21 cellular contexts compared by ENCODE assay signal in genomic region chr10:66284621-66285020, GRCh38.
DNase-seq lines count a peak whose midpoint lies in the region; ATAC-seq, FAIRE-seq and TF ChIP-seq lines count a peak whose summit lies in the region.
"Had no signal": no experiment of that assay in that cellular context is flagged by ENCODE, and none has a peak within 500 bp of the region (broad histone marks: within the 10 kb centered on the region; RNA-seq: fewer than 3 reads in every experiment).

No MANE protein-coding gene starts in this region.

- in situ Hi-C loops in HepG2 (cut with HindIII; ENCODE audit: extremely low pct_ligation_motif_present, low pct_unique_long_range_greater_than_20kb) (no loop called here), K562 (cut with MboI) (no loop called here), HAP-1 (cut with MboI; ENCODE audit: low sequenced_read_pairs) (no loop called here)

- FAIRE-seq in HepG2 (lab: Jason Lieb, UNC) = no peak
- FAIRE-seq in K562 (lab: Jason Lieb, UNC) = no peak
- no peak for FAIRE-seq in keratinocyte (lab: Jason Lieb, UNC)
- FAIRE-seq: GM12891 had no signal

- BruUV-seq in HepG2 (replicated peaks; lab: Mats Ljungman, UMichigan) (no TSS peak), K562 (replicated peaks; lab: Mats Ljungman, UMichigan) (no TSS peak)

- TF ChIP-seq RAD21 in HepG2 (CRISPR knock-in tag; IDR thresholded peaks at IDR 0.05) (no peak), K562 (CRISPR knock-in tag; conservative IDR thresholded peaks at IDR 0.05 in 1 of 2, IDR thresholded peaks at IDR 0.05 in 1 of 2) (no peak)

- H3K4me3 ChIP-seq in HepG2 (replicated peaks in 1 of 3; ENCODE audit: insufficient read depth in 1 of 3, low read depth in 2 of 3, low read length in 3 of 3) = peak overlapping the region in 1 of 3 experiments; percentile 18; a peak in 1 of 6 replicates
- no peak overlapping the region for H3K4me3 ChIP-seq in right lobe of liver
- H3K4me3 ChIP-seq in K562 = no peak overlapping the region
- no peak overlapping the region for H3K4me3 ChIP-seq in keratinocyte (ENCODE audit: control insufficient read depth in 2 of 3, extremely low read depth in 1 of 3, insufficient read depth in 2 of 3, low read depth in 1 of 3, low read length in 3 of 3)
- no peak overlapping the region for H3K4me3 ChIP-seq in HAP-1
- H3K4me3 ChIP-seq: BLaER1 had no signal

- TF ChIP-seq EP300 in HepG2 (IDR thresholded peaks at IDR 0.05; ENCODE audit: low read depth in 2 of 2, low read length in 2 of 2) = no peak
- no peak for TF ChIP-seq EP300 in HepG2 (CRISPR knock-in tag; IDR thresholded peaks at IDR 0.05; ENCODE audit: borderline replicate concordance)
- TF ChIP-seq EP300 in K562 (IDR thresholded peaks at IDR 0.05; ENCODE audit: low read length) = no peak

- ATAC-seq in HepG2 (no peak), right lobe of liver (no peak), K562 (no peak), GM18519 (IDR thresholded peaks at IDR 0.05; ENCODE audit: low FRiP score, unreplicated experiment) (no peak)

- no peak for DNase-seq in HepG2 (ENCODE audit: low spot score)
- no peak for DNase-seq in right lobe of liver
- no peak for DNase-seq in K562 (ENCODE audit: extremely low read depth in 1 of 4, low spot score in 3 of 4)
- DNase-seq in keratinocyte (ENCODE audit: low read depth, low spot score) = no peak
- DNase-seq in HAP-1 (ENCODE audit: low spot score in 2 of 2) = no peak
- DNase-seq: ACHN; BE2C; C1 segment of cervical spinal cord; CD4-positive, alpha-beta memory T cell; CD4-positive, CD25-positive, alpha-beta regulatory T cell; CD8-positive, alpha-beta memory T cell; COR-L47; DMS 273 treated with DMSO at 0.1 percent for 48 hours; DMS153; DMS53; DMS79 treated with DMSO at 0.1 percent for 48 hours; GF-D8 had no signal

- no peaks in the 10 kb centered on the region for H3K36me3 ChIP-seq in HepG2 (replicated peaks in 1 of 2; ENCODE audit: control insufficient read depth in 1 of 2, insufficient read depth in 2 of 2, low read length in 2 of 2)
- no peaks in the 10 kb centered on the region for H3K36me3 ChIP-seq in right lobe of liver
- no peaks in the 10 kb centered on the region for H3K36me3 ChIP-seq in K562 (ENCODE audit: control insufficient read depth, insufficient read depth, low read length)
- H3K36me3 ChIP-seq in keratinocyte (ENCODE audit: control insufficient read depth in 2 of 2, extremely low read depth in 1 of 2, insufficient read depth in 2 of 2, low read length in 2 of 2) = no peaks in the 10 kb centered on the region
- no peaks in the 10 kb centered on the region for H3K36me3 ChIP-seq in HAP-1 (replicated peaks)
- H3K36me3 ChIP-seq: BE2C, BLaER1 had no signal

- no peaks in the 10 kb centered on the region for H3K9me1 ChIP-seq in K562 (ENCODE audit: control insufficient read depth, insufficient read depth, low read length)
- no peaks in the 10 kb centered on the region for H3K9me1 ChIP-seq in keratinocyte (ENCODE audit: control insufficient read depth, extremely low read depth, insufficient read depth, low read length)

- POLR2A ChIA-PET in HepG2 (lab: Yijun Ruan, JAX) = no interaction called here
- POLR2A ChIA-PET in K562 (lab: Yijun Ruan, JAX) = no interaction called here

- H3K9me3 ChIP-seq in HepG2 (ENCODE audit: low read length) (no peaks in the 10 kb centered on the region), right lobe of liver (no peaks in the 10 kb centered on the region), K562 (replicated peaks; ENCODE audit: control insufficient read depth, insufficient read depth, low read depth, low read length) (no peaks in the 10 kb centered on the region), keratinocyte (ENCODE audit: control insufficient read depth, low read depth, low read length) (no peaks in the 10 kb centered on the region), HAP-1 (no peaks in the 10 kb centered on the region)
- H3K9me3 ChIP-seq: BE2C, BLaER1 had no signal

- no peaks in the 10 kb centered on the region for H3K27me3 ChIP-seq in HepG2 (ENCODE audit: control insufficient read depth in 1 of 2, insufficient read depth in 2 of 2, low read length in 2 of 2)
- H3K27me3 ChIP-seq in right lobe of liver = no peaks in the 10 kb centered on the region
- H3K27me3 ChIP-seq in K562 (ENCODE audit: control insufficient read depth in 2 of 2, insufficient read depth in 2 of 2, low read length in 2 of 2) = no peaks in the 10 kb centered on the region
- no peaks in the 10 kb centered on the region for H3K27me3 ChIP-seq in keratinocyte (ENCODE audit: control insufficient read depth, extremely low read depth, insufficient read depth, low read length)
- H3K27me3 ChIP-seq in HAP-1 (ENCODE audit: low read depth) = no peaks in the 10 kb centered on the region; the same call in 1 of the 2 replicates
- H3K27me3 ChIP-seq: BE2C, BLaER1 had no signal

- TF ChIP-seq CTCF in HepG2 (CRISPR knock-in tag; IDR thresholded peaks at IDR 0.05) (no peak), right lobe of liver (IDR thresholded peaks at IDR 0.05) (no peak), K562 (IDR thresholded peaks at IDR 0.05 in 2 of 3, conservative IDR thresholded peaks at IDR 0.05 in 1 of 3; ENCODE audit: insufficient read depth in 2 of 3, low read depth in 1 of 3, low read length in 3 of 3) (no peak), keratinocyte (optimal IDR thresholded peaks at IDR 0.05 in 1 of 3, IDR thresholded peaks at IDR 0.05 in 1 of 3, conservative IDR thresholded peaks at IDR 0.05 in 1 of 3; ENCODE audit: extremely low read depth in 1 of 3, insufficient read depth in 2 of 3, low read length in 3 of 3) (no peak)

- H3K4me1 ChIP-seq in HepG2 (ENCODE audit: insufficient read depth, low read length) (peaks cover 21% of the 10 kb centered on the region), right lobe of liver (peaks cover 0 to 24% (median 4%) of the 10 kb centered on the region in 4 donors), K562 (replicated peaks in 1 of 2; ENCODE audit: control insufficient read depth in 2 of 2, insufficient read depth in 2 of 2, low read length in 2 of 2) (no peaks in the 10 kb centered on the region), keratinocyte (ENCODE audit: control insufficient read depth, extremely low read depth, insufficient read depth, low read length) (peaks cover 8% of the 10 kb centered on the region), HAP-1 (peaks cover 4% of the 10 kb centered on the region)
- H3K4me1 ChIP-seq: BE2C, BLaER1 had no signal

- H3K9ac ChIP-seq in HepG2 (ENCODE audit: insufficient read depth, low read depth, low read length) (no peak overlapping the region), K562 (ENCODE audit: insufficient read depth in 1 of 2, low read depth in 2 of 2, low read length in 2 of 2) (no peak overlapping the region), keratinocyte (ENCODE audit: control insufficient read depth, extremely low read depth, insufficient read depth, low read length) (no peak overlapping the region)
- H3K9ac ChIP-seq: BLaER1 had no signal

- CTCF ChIA-PET in HepG2 (lab: Yijun Ruan, JAX; ENCODE audit: low intra/inter-chr PET ratio, low total read pairs) (no interaction called here), K562 (lab: Yijun Ruan, JAX; ENCODE audit: low intra/inter-chr PET ratio) (no interaction called here)

- H3K79me2 ChIP-seq in HepG2 (ENCODE audit: insufficient read depth, low read length) = no peaks in the 10 kb centered on the region
- H3K79me2 ChIP-seq in K562 (ENCODE audit: control insufficient read depth, insufficient read depth, low read length) = no peaks in the 10 kb centered on the region
- H3K79me2 ChIP-seq in keratinocyte (ENCODE audit: control insufficient read depth, insufficient read depth, low read length) = no peaks in the 10 kb centered on the region

- no peak overlapping the region for H3K4me2 ChIP-seq in HepG2 (ENCODE audit: low read depth, low read length)
- H3K4me2 ChIP-seq in K562 (ENCODE audit: insufficient read depth, low read length) = no peak overlapping the region
- no peak overlapping the region for H3K4me2 ChIP-seq in keratinocyte (ENCODE audit: control insufficient read depth, extremely low read depth, insufficient read depth, low read depth, low read length)
- H3K4me2 ChIP-seq: BLaER1 had no signal

- no peak for TF ChIP-seq POLR2A in HepG2 (IDR thresholded peaks at IDR 0.05; ENCODE audit: insufficient read depth in 1 of 2, low read depth in 2 of 2, low read length in 2 of 2)
- TF ChIP-seq POLR2A in right lobe of liver (IDR thresholded peaks at IDR 0.05) = no peak
- no peak for TF ChIP-seq POLR2A in K562 (conservative IDR thresholded peaks at IDR 0.05)

- H2AFZ ChIP-seq in HepG2 (ENCODE audit: low read length) (no peak overlapping the region), K562 (ENCODE audit: low read depth, low read length) (no peak overlapping the region), keratinocyte (ENCODE audit: control insufficient read depth, low read length) (peak overlapping the region; percentile 59)

- dilution Hi-C loops in keratinocyte (cut with MboI; ENCODE audit: extremely low pct_ligation_motif_present, low sequenced_read_pairs) = no loop called here

- H3K27ac ChIP-seq in HepG2 (ENCODE audit: extremely low read length, insufficient read depth, low read length) (peak overlapping the region; percentile 33), right lobe of liver (no peak overlapping the region), K562 (ENCODE audit: extremely low read depth, low read depth, low read length) (no peak overlapping the region), keratinocyte (ENCODE audit: control insufficient read depth, insufficient read depth, low read length) (no peak overlapping the region)
- H3K27ac ChIP-seq: 22Rv1, BLaER1 had no signal

- no peaks in the 10 kb centered on the region for H4K20me1 ChIP-seq in HepG2 (ENCODE audit: insufficient read depth, low read length)
- no peaks in the 10 kb centered on the region for H4K20me1 ChIP-seq in K562 (replicated peaks; ENCODE audit: control insufficient read depth, insufficient read depth, low read length)
- no peaks in the 10 kb centered on the region for H4K20me1 ChIP-seq in keratinocyte (ENCODE audit: control insufficient read depth, extremely low read depth, insufficient read depth, low read length)
- H4K20me1 ChIP-seq: BLaER1 had no signal

- intact Hi-C loops in HepG2 (cut with micrococcal nuclease; ENCODE audit: unreplicated experiment) (no loop called here), right lobe of liver (cut with DNase I) (no loop called here), K562 (cut with micrococcal nuclease) (no loop called here)

TF ChIP-seq in K562, 482 proteins besides CTCF, POLR2A, EP300 and RAD21:
- TF ChIP-seq MAFF (IDR thresholded peaks at IDR 0.05; ENCODE audit: low read length) = peak; percentile 68
- TF ChIP-seq C11orf30 (IDR thresholded peaks at IDR 0.05; ENCODE audit: low read depth) = peak; percentile 50; the same call in 1 of the 2 replicates
- TF ChIP-seq ARNT (IDR thresholded peaks at IDR 0.05) = no peak
- peak; percentile 80 for TF ChIP-seq ZNF316 (IDR thresholded peaks at IDR 0.05)
- TF ChIP-seq RBM34 (IDR thresholded peaks at IDR 0.05; ENCODE audit: borderline replicate concordance, insufficient read depth, low read length) = no peak
- TF ChIP-seq MAFG (tag; conservative IDR thresholded peaks at IDR 0.05) = peak; percentile 75
- TF ChIP-seq MAFK (IDR thresholded peaks at IDR 0.05; ENCODE audit: low read length) = peak; percentile 83

Comparison
In these comparisons a context has a peak if more than half of its experiments do, and no peak if none do; other contexts are left out.
1. Of the 241 proteins assayed by ChIP-seq in both HepG2 and K562: peak only in HepG2: none; only in K562: MAFG; in both: MAFF and MAFK; in neither: 238.